In the genomic region with DNA sequence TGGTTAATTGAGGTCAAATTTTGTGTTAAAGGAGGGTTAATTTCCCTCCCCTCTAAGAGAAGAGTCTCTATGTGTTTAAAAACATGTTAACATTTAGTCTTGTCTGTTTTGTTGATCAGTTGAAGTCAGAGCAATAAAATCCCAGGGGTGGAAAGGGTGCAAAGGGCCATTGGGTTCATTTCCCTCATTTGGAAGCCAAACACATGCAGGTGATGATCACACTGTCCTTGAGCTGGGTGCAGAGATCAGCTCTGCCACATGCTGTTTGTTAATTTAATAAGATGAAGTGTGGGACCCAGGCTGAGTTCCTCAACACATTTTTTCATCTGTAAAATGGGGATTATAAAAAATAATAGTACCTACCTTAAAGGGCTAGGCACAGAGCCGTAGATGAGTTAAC, we compare ENCODE assay signal across 1 cellular context.
TF ChIP-seq lines count a peak whose summit lies in the region.

No MANE protein-coding gene starts in this region.

TF ChIP-seq in H1, 55 proteins besides CTCF, POLR2A, EP300 and RAD21:
- TF ChIP-seq POU5F1 (IDR thresholded peaks at IDR 0.05; ENCODE audit: low read depth, low read length) (no peak), HDAC6 (IDR thresholded peaks at IDR 0.05; ENCODE audit: low read depth, low read length) (no peak), TBP (IDR thresholded peaks at IDR 0.05; ENCODE audit: low read depth, low read length) (no peak), HDAC2 (IDR thresholded peaks at IDR 0.05; ENCODE audit: borderline replicate concordance in 1 of 2, low read depth in 2 of 2, low read length in 2 of 2) (no peak)
- TF ChIP-seq, protein P1, sequence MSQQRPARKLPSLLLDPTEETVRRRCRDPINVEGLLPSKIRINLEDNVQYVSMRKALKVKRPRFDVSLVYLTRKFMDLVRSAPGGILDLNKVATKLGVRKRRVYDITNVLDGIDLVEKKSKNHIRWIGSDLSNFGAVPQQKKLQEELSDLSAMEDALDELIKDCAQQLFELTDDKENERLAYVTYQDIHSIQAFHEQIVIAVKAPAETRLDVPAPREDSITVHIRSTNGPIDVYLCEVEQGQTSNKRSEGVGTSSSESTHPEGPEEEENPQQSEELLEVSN (IDR thresholded peaks at IDR 0.05): peak; percentile 33; the same call in 1 of the 2 replicates
